ENCODE assay signal across 1 cellular context in the genomic region with DNA sequence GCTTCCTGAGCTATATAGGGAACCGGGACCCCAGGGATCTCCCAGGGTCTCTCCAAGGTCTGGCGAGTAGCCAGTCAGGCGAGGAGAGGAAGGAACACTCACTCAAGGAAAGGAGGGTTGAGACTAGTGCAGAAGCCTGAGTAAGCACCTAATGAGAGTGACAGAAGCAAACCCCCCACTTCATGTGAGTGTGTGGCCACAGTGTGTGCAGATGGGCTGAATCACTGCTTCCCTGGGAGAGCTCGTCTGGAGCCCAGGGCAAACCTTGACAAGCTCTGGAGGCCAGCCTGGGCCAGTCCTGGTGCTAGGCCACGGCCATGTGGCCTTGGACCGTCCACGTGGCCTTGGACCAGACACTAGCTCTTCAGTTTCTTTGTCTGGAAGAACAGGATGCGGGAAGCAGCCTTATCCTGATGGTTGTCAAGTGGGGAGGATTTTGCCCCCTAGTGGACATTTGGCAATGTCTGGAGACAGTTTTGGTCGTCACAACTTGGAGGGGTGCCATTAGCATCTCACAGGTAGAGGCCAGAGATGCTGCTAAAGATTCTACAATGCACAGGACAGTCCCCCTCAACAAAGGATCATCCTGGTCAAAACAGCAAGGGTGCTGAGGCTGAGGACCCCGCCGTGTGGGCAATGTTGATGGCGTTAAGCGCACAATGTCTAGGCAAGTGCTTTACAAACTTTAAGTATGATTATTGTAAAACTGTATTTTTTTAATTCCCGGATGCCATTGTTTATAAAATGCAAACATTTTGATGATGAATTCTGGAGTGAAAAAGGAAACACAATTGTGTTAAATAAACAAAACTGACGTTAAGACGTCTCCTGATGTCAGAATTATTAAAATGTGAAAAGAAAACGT.
TF ChIP-seq lines count a peak whose summit lies in the region.

No MANE protein-coding gene starts in this region.

TF ChIP-seq in HepG2, 621 proteins besides CTCF, POLR2A, EP300 and RAD21 (continued from another document and continues in another):
- TF ChIP-seq, protein P1, sequence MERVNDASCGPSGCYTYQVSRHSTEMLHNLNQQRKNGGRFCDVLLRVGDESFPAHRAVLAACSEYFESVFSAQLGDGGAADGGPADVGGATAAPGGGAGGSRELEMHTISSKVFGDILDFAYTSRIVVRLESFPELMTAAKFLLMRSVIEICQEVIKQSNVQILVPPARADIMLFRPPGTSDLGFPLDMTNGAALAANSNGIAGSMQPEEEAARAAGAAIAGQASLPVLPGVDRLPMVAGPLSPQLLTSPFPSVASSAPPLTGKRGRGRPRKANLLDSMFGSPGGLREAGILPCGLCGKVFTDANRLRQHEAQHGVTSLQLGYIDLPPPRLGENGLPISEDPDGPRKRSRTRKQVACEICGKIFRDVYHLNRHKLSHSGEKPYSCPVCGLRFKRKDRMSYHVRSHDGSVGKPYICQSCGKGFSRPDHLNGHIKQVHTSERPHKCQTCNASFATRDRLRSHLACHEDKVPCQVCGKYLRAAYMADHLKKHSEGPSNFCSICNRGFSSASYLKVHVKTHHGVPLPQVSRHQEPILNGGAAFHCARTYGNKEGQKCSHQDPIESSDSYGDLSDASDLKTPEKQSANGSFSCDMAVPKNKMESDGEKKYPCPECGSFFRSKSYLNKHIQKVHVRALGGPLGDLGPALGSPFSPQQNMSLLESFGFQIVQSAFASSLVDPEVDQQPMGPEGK (CRISPR knock-in tag; IDR thresholded peaks at IDR 0.05): 0 out of 2 replicates have a peak, but pooled peaks have one; percentile 27
- peak; percentile 65 for TF ChIP-seq FOXA3 (CRISPR knock-in tag; IDR thresholded peaks at IDR 0.05)
- no peak for TF ChIP-seq SRF (IDR thresholded peaks at IDR 0.05; ENCODE audit: low read depth, low read length)
- TF ChIP-seq, protein P2, sequence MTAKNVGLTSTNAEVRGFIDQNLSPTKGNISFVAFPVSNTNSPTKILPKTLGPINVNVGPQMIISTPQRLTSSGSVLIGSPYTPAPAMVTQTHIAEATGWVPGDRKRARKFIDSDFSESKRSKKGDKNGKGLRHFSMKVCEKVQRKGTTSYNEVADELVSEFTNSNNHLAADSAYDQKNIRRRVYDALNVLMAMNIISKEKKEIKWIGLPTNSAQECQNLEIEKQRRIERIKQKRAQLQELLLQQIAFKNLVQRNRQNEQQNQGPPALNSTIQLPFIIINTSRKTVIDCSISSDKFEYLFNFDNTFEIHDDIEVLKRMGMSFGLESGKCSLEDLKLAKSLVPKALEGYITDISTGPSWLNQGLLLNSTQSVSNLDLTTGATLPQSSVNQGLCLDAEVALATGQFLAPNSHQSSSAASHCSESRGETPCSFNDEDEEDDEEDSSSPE (CRISPR knock-in tag; IDR thresholded peaks at IDR 0.05): peak; percentile 55
- peak; percentile 93 for TF ChIP-seq GATAD2A (CRISPR knock-in tag; IDR thresholded peaks at IDR 0.05)
- peak; percentile 36; the same call in 1 of the 2 replicates for TF ChIP-seq HES4 (CRISPR knock-in tag; IDR thresholded peaks at IDR 0.05; ENCODE audit: borderline replicate concordance)
- TF ChIP-seq NCOA2 (CRISPR knock-in tag; IDR thresholded peaks at IDR 0.05): peak; percentile 80
- TF ChIP-seq MTF2 (CRISPR knock-in tag; IDR thresholded peaks at IDR 0.05; ENCODE audit: borderline replicate concordance): no peak
- TF ChIP-seq, protein P3, sequence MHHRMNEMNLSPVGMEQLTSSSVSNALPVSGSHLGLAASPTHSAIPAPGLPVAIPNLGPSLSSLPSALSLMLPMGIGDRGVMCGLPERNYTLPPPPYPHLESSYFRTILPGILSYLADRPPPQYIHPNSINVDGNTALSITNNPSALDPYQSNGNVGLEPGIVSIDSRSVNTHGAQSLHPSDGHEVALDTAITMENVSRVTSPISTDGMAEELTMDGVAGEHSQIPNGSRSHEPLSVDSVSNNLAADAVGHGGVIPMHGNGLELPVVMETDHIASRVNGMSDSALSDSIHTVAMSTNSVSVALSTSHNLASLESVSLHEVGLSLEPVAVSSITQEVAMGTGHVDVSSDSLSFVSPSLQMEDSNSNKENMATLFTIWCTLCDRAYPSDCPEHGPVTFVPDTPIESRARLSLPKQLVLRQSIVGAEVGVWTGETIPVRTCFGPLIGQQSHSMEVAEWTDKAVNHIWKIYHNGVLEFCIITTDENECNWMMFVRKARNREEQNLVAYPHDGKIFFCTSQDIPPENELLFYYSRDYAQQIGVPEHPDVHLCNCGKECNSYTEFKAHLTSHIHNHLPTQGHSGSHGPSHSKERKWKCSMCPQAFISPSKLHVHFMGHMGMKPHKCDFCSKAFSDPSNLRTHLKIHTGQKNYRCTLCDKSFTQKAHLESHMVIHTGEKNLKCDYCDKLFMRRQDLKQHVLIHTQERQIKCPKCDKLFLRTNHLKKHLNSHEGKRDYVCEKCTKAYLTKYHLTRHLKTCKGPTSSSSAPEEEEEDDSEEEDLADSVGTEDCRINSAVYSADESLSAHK (CRISPR knock-in tag; IDR thresholded peaks at IDR 0.05; ENCODE audit: borderline replicate concordance): no peak
- no peak for TF ChIP-seq ZNF17 (CRISPR knock-in tag; IDR thresholded peaks at IDR 0.05)
- TF ChIP-seq XRCC5 (optimal IDR thresholded peaks at IDR 0.05; ENCODE audit: low read length): peak; percentile 36
- TF ChIP-seq CBX2 (IDR thresholded peaks at IDR 0.05; ENCODE audit: low read depth, low read length): no peak
- no peak for TF ChIP-seq CBX2 (CRISPR knock-in tag; IDR thresholded peaks at IDR 0.05; ENCODE audit: low read depth)
- TF ChIP-seq, protein P4, sequence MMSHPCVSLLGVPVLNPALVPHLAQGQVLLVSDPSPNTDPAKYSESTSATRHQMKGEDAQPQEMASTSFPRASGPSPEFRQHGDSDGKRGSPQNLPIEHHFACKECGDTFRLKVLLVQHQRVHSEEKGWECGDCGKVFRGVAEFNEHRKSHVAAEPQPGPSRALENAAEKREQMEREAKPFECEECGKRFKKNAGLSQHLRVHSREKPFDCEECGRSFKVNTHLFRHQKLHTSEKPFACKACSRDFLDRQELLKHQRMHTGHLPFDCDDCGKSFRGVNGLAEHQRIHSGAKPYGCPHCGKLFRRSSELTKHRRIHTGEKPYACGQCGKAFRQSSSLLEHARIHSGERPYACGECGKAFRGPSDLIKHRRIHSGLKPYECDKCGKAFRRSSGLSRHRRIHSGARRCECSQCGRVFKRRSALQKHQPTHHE (CRISPR knock-in tag; IDR thresholded peaks at IDR 0.05; ENCODE audit: borderline replicate concordance): 0 out of 2 replicates have a peak, but pooled peaks have one; percentile 40
- TF ChIP-seq FOXK1 (CRISPR knock-in tag; IDR thresholded peaks at IDR 0.05; ENCODE audit: borderline replicate concordance, low read depth): peak; percentile 62; the same call in 1 of the 2 replicates
- no peak for TF ChIP-seq NBN (conservative IDR thresholded peaks at IDR 0.05)
- peak; percentile 59; the same call in 1 of the 2 replicates for TF ChIP-seq ZBTB7B (CRISPR knock-in tag; IDR thresholded peaks at IDR 0.05)
- TF ChIP-seq SP5 (CRISPR knock-in tag; IDR thresholded peaks at IDR 0.05; ENCODE audit: borderline replicate concordance, low read depth): no peak
- TF ChIP-seq, protein P5, sequence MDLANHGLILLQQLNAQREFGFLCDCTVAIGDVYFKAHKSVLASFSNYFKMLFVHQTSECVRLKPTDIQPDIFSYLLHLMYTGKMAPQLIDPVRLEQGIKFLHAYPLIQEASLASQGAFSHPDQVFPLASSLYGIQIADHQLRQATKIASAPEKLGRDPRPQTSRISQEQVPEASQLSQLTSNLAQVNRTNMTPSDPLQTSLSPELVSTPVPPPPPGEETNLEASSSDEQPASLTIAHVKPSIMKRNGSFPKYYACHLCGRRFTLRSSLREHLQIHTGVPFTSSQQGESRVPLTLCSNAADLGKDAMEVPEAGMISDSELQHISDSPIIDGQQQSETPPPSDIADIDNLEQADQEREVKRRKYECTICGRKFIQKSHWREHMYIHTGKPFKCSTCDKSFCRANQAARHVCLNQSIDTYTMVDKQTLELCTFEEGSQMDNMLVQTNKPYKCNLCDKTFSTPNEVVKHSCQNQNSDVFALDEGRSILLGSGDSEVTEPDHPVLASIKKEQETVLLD (CRISPR knock-in tag; IDR thresholded peaks at IDR 0.05; ENCODE audit: low read depth): no peak
- TF ChIP-seq KDM1A (CRISPR knock-in tag; IDR thresholded peaks at IDR 0.05): peak; percentile 72; the same call in 1 of the 2 replicates
- no peak for TF ChIP-seq GABPA (IDR thresholded peaks at IDR 0.05; ENCODE audit: low read depth, low read length)
- TF ChIP-seq GABPA (CRISPR knock-in tag; IDR thresholded peaks at IDR 0.05; ENCODE audit: low read depth): peak; percentile 55; the same call in 1 of the 2 replicates
- TF ChIP-seq, protein P6, sequence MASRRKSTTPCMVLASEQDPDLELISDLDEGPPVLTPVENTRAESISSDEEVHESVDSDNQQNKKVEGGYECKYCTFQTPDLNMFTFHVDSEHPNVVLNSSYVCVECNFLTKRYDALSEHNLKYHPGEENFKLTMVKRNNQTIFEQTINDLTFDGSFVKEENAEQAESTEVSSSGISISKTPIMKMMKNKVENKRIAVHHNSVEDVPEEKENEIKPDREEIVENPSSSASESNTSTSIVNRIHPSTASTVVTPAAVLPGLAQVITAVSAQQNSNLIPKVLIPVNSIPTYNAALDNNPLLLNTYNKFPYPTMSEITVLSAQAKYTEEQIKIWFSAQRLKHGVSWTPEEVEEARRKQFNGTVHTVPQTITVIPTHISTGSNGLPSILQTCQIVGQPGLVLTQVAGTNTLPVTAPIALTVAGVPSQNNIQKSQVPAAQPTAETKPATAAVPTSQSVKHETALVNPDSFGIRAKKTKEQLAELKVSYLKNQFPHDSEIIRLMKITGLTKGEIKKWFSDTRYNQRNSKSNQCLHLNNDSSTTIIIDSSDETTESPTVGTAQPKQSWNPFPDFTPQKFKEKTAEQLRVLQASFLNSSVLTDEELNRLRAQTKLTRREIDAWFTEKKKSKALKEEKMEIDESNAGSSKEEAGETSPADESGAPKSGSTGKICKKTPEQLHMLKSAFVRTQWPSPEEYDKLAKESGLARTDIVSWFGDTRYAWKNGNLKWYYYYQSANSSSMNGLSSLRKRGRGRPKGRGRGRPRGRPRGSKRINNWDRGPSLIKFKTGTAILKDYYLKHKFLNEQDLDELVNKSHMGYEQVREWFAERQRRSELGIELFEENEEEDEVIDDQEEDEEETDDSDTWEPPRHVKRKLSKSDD (CRISPR knock-in tag; IDR thresholded peaks at IDR 0.05; ENCODE audit: low read depth): no peak
- TF ChIP-seq NFKB2 (CRISPR knock-in tag; IDR thresholded peaks at IDR 0.05; ENCODE audit: borderline replicate concordance): peak; percentile 88; the same call in 1 of the 2 replicates
- TF ChIP-seq ZNF891 (CRISPR knock-in tag; IDR thresholded peaks at IDR 0.05): 0 out of 2 replicates have a peak, but pooled peaks have one; percentile 44
- TF ChIP-seq, protein P7, sequence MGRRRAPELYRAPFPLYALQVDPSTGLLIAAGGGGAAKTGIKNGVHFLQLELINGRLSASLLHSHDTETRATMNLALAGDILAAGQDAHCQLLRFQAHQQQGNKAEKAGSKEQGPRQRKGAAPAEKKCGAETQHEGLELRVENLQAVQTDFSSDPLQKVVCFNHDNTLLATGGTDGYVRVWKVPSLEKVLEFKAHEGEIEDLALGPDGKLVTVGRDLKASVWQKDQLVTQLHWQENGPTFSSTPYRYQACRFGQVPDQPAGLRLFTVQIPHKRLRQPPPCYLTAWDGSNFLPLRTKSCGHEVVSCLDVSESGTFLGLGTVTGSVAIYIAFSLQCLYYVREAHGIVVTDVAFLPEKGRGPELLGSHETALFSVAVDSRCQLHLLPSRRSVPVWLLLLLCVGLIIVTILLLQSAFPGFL (CRISPR knock-in tag; IDR thresholded peaks at IDR 0.05): no peak
- peak; percentile 99 for TF ChIP-seq MYC (CRISPR knock-in tag; IDR thresholded peaks at IDR 0.05; ENCODE audit: borderline replicate concordance)
- no peak; the same call in 1 of the 2 replicates for TF ChIP-seq HMG20B (CRISPR knock-in tag; conservative IDR thresholded peaks at IDR 0.05)
- TF ChIP-seq, protein P8, sequence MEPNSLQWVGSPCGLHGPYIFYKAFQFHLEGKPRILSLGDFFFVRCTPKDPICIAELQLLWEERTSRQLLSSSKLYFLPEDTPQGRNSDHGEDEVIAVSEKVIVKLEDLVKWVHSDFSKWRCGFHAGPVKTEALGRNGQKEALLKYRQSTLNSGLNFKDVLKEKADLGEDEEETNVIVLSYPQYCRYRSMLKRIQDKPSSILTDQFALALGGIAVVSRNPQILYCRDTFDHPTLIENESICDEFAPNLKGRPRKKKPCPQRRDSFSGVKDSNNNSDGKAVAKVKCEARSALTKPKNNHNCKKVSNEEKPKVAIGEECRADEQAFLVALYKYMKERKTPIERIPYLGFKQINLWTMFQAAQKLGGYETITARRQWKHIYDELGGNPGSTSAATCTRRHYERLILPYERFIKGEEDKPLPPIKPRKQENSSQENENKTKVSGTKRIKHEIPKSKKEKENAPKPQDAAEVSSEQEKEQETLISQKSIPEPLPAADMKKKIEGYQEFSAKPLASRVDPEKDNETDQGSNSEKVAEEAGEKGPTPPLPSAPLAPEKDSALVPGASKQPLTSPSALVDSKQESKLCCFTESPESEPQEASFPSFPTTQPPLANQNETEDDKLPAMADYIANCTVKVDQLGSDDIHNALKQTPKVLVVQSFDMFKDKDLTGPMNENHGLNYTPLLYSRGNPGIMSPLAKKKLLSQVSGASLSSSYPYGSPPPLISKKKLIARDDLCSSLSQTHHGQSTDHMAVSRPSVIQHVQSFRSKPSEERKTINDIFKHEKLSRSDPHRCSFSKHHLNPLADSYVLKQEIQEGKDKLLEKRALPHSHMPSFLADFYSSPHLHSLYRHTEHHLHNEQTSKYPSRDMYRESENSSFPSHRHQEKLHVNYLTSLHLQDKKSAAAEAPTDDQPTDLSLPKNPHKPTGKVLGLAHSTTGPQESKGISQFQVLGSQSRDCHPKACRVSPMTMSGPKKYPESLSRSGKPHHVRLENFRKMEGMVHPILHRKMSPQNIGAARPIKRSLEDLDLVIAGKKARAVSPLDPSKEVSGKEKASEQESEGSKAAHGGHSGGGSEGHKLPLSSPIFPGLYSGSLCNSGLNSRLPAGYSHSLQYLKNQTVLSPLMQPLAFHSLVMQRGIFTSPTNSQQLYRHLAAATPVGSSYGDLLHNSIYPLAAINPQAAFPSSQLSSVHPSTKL (CRISPR knock-in tag; IDR thresholded peaks at IDR 0.05): peak; percentile 83
- TF ChIP-seq PHB2 (IDR thresholded peaks at IDR 0.05; ENCODE audit: partially characterized antibody): no peak
- TF ChIP-seq GABPB1 (CRISPR knock-in tag; IDR thresholded peaks at IDR 0.05): peak; percentile 68
- peak; percentile 82; the same call in 1 of the 2 replicates for TF ChIP-seq HDAC2 (CRISPR knock-in tag; IDR thresholded peaks at IDR 0.05)
- TF ChIP-seq, protein P9, sequence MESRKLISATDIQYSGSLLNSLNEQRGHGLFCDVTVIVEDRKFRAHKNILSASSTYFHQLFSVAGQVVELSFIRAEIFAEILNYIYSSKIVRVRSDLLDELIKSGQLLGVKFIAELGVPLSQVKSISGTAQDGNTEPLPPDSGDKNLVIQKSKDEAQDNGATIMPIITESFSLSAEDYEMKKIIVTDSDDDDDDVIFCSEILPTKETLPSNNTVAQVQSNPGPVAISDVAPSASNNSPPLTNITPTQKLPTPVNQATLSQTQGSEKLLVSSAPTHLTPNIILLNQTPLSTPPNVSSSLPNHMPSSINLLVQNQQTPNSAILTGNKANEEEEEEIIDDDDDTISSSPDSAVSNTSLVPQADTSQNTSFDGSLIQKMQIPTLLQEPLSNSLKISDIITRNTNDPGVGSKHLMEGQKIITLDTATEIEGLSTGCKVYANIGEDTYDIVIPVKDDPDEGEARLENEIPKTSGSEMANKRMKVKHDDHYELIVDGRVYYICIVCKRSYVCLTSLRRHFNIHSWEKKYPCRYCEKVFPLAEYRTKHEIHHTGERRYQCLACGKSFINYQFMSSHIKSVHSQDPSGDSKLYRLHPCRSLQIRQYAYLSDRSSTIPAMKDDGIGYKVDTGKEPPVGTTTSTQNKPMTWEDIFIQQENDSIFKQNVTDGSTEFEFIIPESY (CRISPR knock-in tag; IDR thresholded peaks at IDR 0.05): peak; percentile 78
